Comparison of ENCODE assay signal across 8 cellular contexts in genomic region chr2:69714539-69715220, GRCh38. TPM values are rescaled to one million over a fixed set of nuclear protein-coding genes. Genes with fewer than 3 reads are reported as not detected.
DNase-seq lines count a peak whose midpoint lies in the region; ATAC-seq, FAIRE-seq and TF ChIP-seq lines count a peak whose summit lies in the region.
"Not testable (repeated sequence)": the region's sequence is repeated elsewhere in the genome, so short reads cannot be mapped to it uniquely, and the experiment has no call there.

No MANE protein-coding gene starts in this region.

- peak; percentile 77 for DNase-seq in BE2C
- peak; percentile 48 for DNase-seq in GM19238 (ENCODE audit: insufficient read length, low spot score)
- peak; percentile 76 for DNase-seq in HK-2 (ENCODE audit: unreplicated experiment)
- DNase-seq in NCI-H774 (lab: John Stamatoyannopoulos, UW) = peak; percentile 75
- peak; percentile 94 for DNase-seq in activated CD4-positive, alpha-beta T cell treated with anti-CD3 and anti-CD28 coated beads for 48 hours
- DNase-seq in central memory CD8-positive, alpha-beta T cell (ENCODE audit: low spot score in 2 of 2) = peak; percentile 78 to 87
- DNase-seq in kidney = peak; percentile 88
- DNase-seq in stimulated activated CD4-positive, alpha-beta T cell treated with anti-CD3 and anti-CD28 coated beads, Interleukin-1b, Interleukin-23, amount 100 ng/mL, for 48 hours = peak; percentile 88

- H3K4me1 Mint-ChIP-seq in central memory CD8-positive, alpha-beta T cell = not testable (repeated sequence)

- not testable (repeated sequence) for H3K27me3 Mint-ChIP-seq in central memory CD8-positive, alpha-beta T cell

- not testable (repeated sequence) for H3K36me3 ChIP-seq in BE2C; kidney (ENCODE audit: control insufficient read depth in 1 of 2, insufficient read depth in 2 of 2, low read length in 2 of 2)

- not testable (repeated sequence) for H3K27ac Mint-ChIP-seq in central memory CD8-positive, alpha-beta T cell (ENCODE audit: low read depth)

- H3K4me1 ChIP-seq in BE2C; kidney (ENCODE audit: control insufficient read depth in 1 of 2, insufficient read depth in 1 of 2, low read depth in 1 of 2, low read length in 2 of 2): not testable (repeated sequence)

- H3K4me3 ChIP-seq in BE2C (ENCODE audit: low read depth, low read length) = not testable (repeated sequence)
- H3K4me3 ChIP-seq in kidney (ENCODE audit: low read length in 2 of 2) = peak overlapping the region in 1 of 2 donors; percentile 36

- not testable (repeated sequence) for H3K9ac ChIP-seq in kidney (ENCODE audit: low read length in 2 of 2)

- H3K27ac ChIP-seq in kidney (ENCODE audit: low read depth in 2 of 2, low read length in 2 of 2) = not testable (repeated sequence)

- H3K27me3 ChIP-seq in BE2C = not testable (repeated sequence)

- not testable (repeated sequence) for H3K9me3 Mint-ChIP-seq in central memory CD8-positive, alpha-beta T cell

- intact Hi-C loops in kidney (cut with DNase I) = loop anchor here (10.0 kb wide), 1 partner anchor 150 kb away; no protein-coding TSS in a partner anchor

- TF ChIP-seq CTCF in BE2C (IDR thresholded peaks at IDR 0.05; ENCODE audit: low read depth, low read length) (peak; percentile 68), kidney (IDR thresholded peaks at IDR 0.05; ENCODE audit: borderline replicate concordance, extremely low read depth, insufficient read depth) (peak; percentile 78)

- ATAC-seq in central memory CD8-positive, alpha-beta T cell (replicated peaks; ENCODE audit: extremely low read depth, poor library complexity, severe bottlenecking) = peak; percentile 82

- not testable (repeated sequence) for H3K4me3 Mint-ChIP-seq in central memory CD8-positive, alpha-beta T cell

- not testable (repeated sequence) for H3K9me3 ChIP-seq in BE2C; kidney (ENCODE audit: control insufficient read depth in 1 of 2, low read length in 2 of 2)

- FAIRE-seq in kidney (lab: Jason Lieb, UNC) = not testable (repeated sequence)

- H3K36me3 Mint-ChIP-seq in central memory CD8-positive, alpha-beta T cell (ENCODE audit: insufficient read depth) = not testable (repeated sequence)

RNA-seq across cellular contexts. Expression of gene ANXA4, which starts 27.3 kb away (rescaled TPM):
- polyA plus RNA-seq in BE2C (2012; ENCODE audit: insufficient read depth, insufficient read length, low read depth) = 4.1 TPM
- 287 TPM for total RNA-seq in kidney
- polyA plus RNA-seq in kidney (ENCODE audit: insufficient read depth, low read depth, low replicate concordance) = 168 TPM
